16 cellular contexts compared by ENCODE assay signal in the genomic region with DNA sequence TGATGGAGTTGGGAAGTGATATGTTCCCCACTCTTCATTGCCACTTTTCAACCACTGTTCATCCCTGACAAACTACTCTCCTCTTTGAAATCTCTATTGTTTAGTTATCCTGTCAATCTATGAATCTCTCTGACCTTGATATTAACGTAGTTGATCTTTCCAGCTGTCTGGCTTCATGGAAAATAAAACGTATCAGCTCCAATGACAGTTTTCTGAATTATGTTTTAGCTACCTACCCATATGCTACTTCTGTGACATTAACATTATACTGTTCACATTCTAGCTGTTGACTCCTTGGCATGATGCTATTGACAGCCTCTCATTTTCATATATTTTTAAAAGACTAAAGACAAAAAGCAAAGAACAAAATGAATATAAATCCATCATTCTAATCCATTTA.
"Had no signal": no experiment of that assay in that cellular context is flagged by ENCODE, and none has a peak within 500 bp of the region (broad histone marks: within the 10 kb centered on the region; RNA-seq: fewer than 3 reads in every experiment).

No MANE protein-coding gene starts in this region.

- H3K4me3 ChIP-seq: colonic mucosa, esophagus muscularis mucosa, gastroesophageal sphincter, heart left ventricle, hepatocyte, left lung, lower lobe of right lung, mucosa of descending colon had no signal

- ATAC-seq: effector memory CD8-positive, alpha-beta T cell; foreskin keratinocyte; gastroesophageal sphincter; heart left ventricle; left cardiac atrium; left lung; left ventricle myocardium superior; lower lobe of right lung; mucosa of descending colon had no signal

- H3K36me3 ChIP-seq: colonic mucosa, esophagus muscularis mucosa, gastroesophageal sphincter, heart left ventricle, left lung, lower lobe of right lung had no signal

- H3K9me3 ChIP-seq: colonic mucosa, esophagus muscularis mucosa, gastroesophageal sphincter, heart left ventricle, left lung, lower lobe of right lung, mucosa of descending colon had no signal

- DNase-seq: colonic mucosa; cortex of kidney; effector CD8-positive, alpha-beta T cell; effector memory CD8-positive, alpha-beta T cell; foreskin keratinocyte; heart left ventricle; left cardiac atrium; left lung; left ventricle myocardium superior; lower lobe of right lung; mesenchymal stem cell; mucosa of descending colon; naive B cell had no signal

- H3K27me3 ChIP-seq: colonic mucosa, esophagus muscularis mucosa, foreskin keratinocyte, gastroesophageal sphincter, heart left ventricle, hepatocyte, left lung had no signal

- H3K4me1 ChIP-seq: colonic mucosa, esophagus muscularis mucosa, foreskin keratinocyte, gastroesophageal sphincter, heart left ventricle, left lung, lower lobe of right lung had no signal
